11 cellular contexts compared by ENCODE assay signal in genomic region chr2:101706819-101707177, GRCh38. TPM values are rescaled to one million over a fixed set of nuclear protein-coding genes. Genes with fewer than 3 reads are reported as not detected.
DNase-seq lines count a peak whose midpoint lies in the region; ATAC-seq, FAIRE-seq and TF ChIP-seq lines count a peak whose summit lies in the region.
"Had no signal": no experiment of that assay in that cellular context is flagged by ENCODE, and none has a peak within 500 bp of the region (broad histone marks: within the 10 kb centered on the region; RNA-seq: fewer than 3 reads in every experiment).

No MANE protein-coding gene starts in this region.

- ATAC-seq in HepG2, result no peak
- ATAC-seq in right lobe of liver, result no peak
- peak; percentile 47 for ATAC-seq in HG03039 (IDR thresholded peaks at IDR 0.05; ENCODE audit: unreplicated experiment)
- no peak for ATAC-seq in left colon

- intact Hi-C loops in HepG2 (cut with micrococcal nuclease; ENCODE audit: unreplicated experiment), result no loop called here
- intact Hi-C loops in right lobe of liver (cut with DNase I), result no loop called here
- intact Hi-C loops in left colon (cut with DNase I, micrococcal nuclease), result no loop called here

- TF ChIP-seq EP300 in HepG2 (IDR thresholded peaks at IDR 0.05; ENCODE audit: low read depth in 2 of 2, low read length in 2 of 2) (no peak), HepG2 (CRISPR knock-in tag; IDR thresholded peaks at IDR 0.05; ENCODE audit: borderline replicate concordance) (no peak)

- peak overlapping the region; percentile 11 for H3K4me3 Mint-ChIP-seq in activated naive CD8-positive, alpha-beta T cell treated with anti-CD3 and anti-CD28 coated beads for 36 hours
- H3K4me3 Mint-ChIP-seq: nephron had no signal

- H3K4me1 Mint-ChIP-seq in activated naive CD8-positive, alpha-beta T cell treated with anti-CD3 and anti-CD28 coated beads for 36 hours, result peaks cover 75% of the 10 kb centered on the region

- peaks cover 66% of the 10 kb centered on the region for H4K20me1 ChIP-seq in HepG2 (ENCODE audit: insufficient read depth, low read length)

- no peaks in the 10 kb centered on the region for H3K9me3 ChIP-seq in HepG2 (ENCODE audit: low read length)
- H3K9me3 ChIP-seq in right lobe of liver, result no peaks in the 10 kb centered on the region

- H3K79me2 ChIP-seq in HepG2 (ENCODE audit: insufficient read depth, low read length), result peaks cover 99% of the 10 kb centered on the region

- TF ChIP-seq CTCF in HepG2 (CRISPR knock-in tag; IDR thresholded peaks at IDR 0.05) (no peak), right lobe of liver (IDR thresholded peaks at IDR 0.05) (no peak)

- peaks cover 27% of the 10 kb centered on the region for H3K36me3 Mint-ChIP-seq in activated naive CD8-positive, alpha-beta T cell treated with anti-CD3 and anti-CD28 coated beads for 36 hours

- H3K27me3 ChIP-seq in HepG2 (ENCODE audit: control insufficient read depth in 1 of 2, insufficient read depth in 2 of 2, low read length in 2 of 2) (no peaks in the 10 kb centered on the region), right lobe of liver (no peaks in the 10 kb centered on the region)

- no peak overlapping the region for H3K4me3 ChIP-seq in HepG2 (replicated peaks in 1 of 3; ENCODE audit: insufficient read depth in 1 of 3, low read depth in 2 of 3, low read length in 3 of 3)
- H3K4me3 ChIP-seq in right lobe of liver, result no peak overlapping the region

- DNase-seq in HepG2 (ENCODE audit: low spot score) (no peak), right lobe of liver (no peak), amniotic stem cell (lab: John Stamatoyannopoulos, UW) (no peak), left colon (no peak), NCI-H2081 treated with DMSO at 0.1 percent for 48 hours (lab: John Stamatoyannopoulos, UW) (no peak), NCI-H526 (lab: John Stamatoyannopoulos, UW) (no peak)
- DNase-seq in activated naive CD8-positive, alpha-beta T cell treated with anti-CD3 and anti-CD28 coated beads for 36 hours, result no peak
- DNase-seq: C1 segment of cervical spinal cord, NCI-H510A had no signal

- H3K27me3 Mint-ChIP-seq in activated naive CD8-positive, alpha-beta T cell treated with anti-CD3 and anti-CD28 coated beads for 36 hours, result no peaks in the 10 kb centered on the region

- H3K36me3 ChIP-seq in HepG2 (replicated peaks in 1 of 2; ENCODE audit: control insufficient read depth in 1 of 2, insufficient read depth in 2 of 2, low read length in 2 of 2), result peaks cover 16 to 44% of the 10 kb centered on the region in 2 experiments
- H3K36me3 ChIP-seq in right lobe of liver, result no peaks in the 10 kb centered on the region

- H2AFZ ChIP-seq in HepG2 (ENCODE audit: low read length), result no peak overlapping the region

- BruUV-seq in HepG2 (replicated peaks; lab: Mats Ljungman, UMichigan), result no TSS peak

- H3K9me3 Mint-ChIP-seq in activated naive CD8-positive, alpha-beta T cell treated with anti-CD3 and anti-CD28 coated beads for 36 hours, result peaks cover 9% of the 10 kb centered on the region
- H3K9me3 Mint-ChIP-seq: nephron had no signal

- no peak for FAIRE-seq in HepG2 (lab: Jason Lieb, UNC)

- peaks cover 92% of the 10 kb centered on the region for H3K4me1 ChIP-seq in HepG2 (ENCODE audit: insufficient read depth, low read length)
- peaks cover 0 to 57% (median 16%) of the 10 kb centered on the region in 4 donors for H3K4me1 ChIP-seq in right lobe of liver

- in situ Hi-C loops in HepG2 (cut with HindIII; ENCODE audit: extremely low pct_ligation_motif_present, low pct_unique_long_range_greater_than_20kb), result no loop called here

- H3K27ac ChIP-seq in HepG2 (ENCODE audit: extremely low read length, insufficient read depth, low read length) (no peak overlapping the region), right lobe of liver (no peak overlapping the region)

- CTCF ChIA-PET in HepG2 (lab: Yijun Ruan, JAX; ENCODE audit: low intra/inter-chr PET ratio, low total read pairs), result no interaction called here

- TF ChIP-seq POLR2A in HepG2 (IDR thresholded peaks at IDR 0.05; ENCODE audit: insufficient read depth in 1 of 2, low read depth in 2 of 2, low read length in 2 of 2), result no peak
- TF ChIP-seq POLR2A in right lobe of liver (IDR thresholded peaks at IDR 0.05), result no peak

- 98% methylated on average over 1 of the region's 1 CpG for WGBS in HepG2 (ENCODE audit: low lambda C conversion rate)
- WGBS in right lobe of liver (ENCODE audit: insufficient coverage, low coverage, low lambda C conversion rate, missing lambda C conversion rate), result 13% methylated on average over 1 of the region's 1 CpG

- POLR2A ChIA-PET in HepG2 (lab: Yijun Ruan, JAX), result interaction anchor here (1.5 to 2.0 kb wide), 3 partner anchors 10 to 61 kb away, joined by 3 to 9 read pairs (median 7); partner anchors contain the start of gene MAP4K4

- H3K27ac Mint-ChIP-seq in activated naive CD8-positive, alpha-beta T cell treated with anti-CD3 and anti-CD28 coated beads for 36 hours, result peak overlapping the region; percentile 39

- no peak overlapping the region for H3K4me2 ChIP-seq in HepG2 (ENCODE audit: low read depth, low read length)

- TF ChIP-seq RAD21 in HepG2 (CRISPR knock-in tag; IDR thresholded peaks at IDR 0.05), result no peak

- H3K9ac ChIP-seq in HepG2 (ENCODE audit: insufficient read depth, low read depth, low read length), result no peak overlapping the region

TF ChIP-seq in HepG2, 621 proteins besides CTCF, POLR2A, EP300 and RAD21:
- TF ChIP-seq KAT2B (IDR thresholded peaks at IDR 0.05; ENCODE audit: borderline replicate concordance, low read depth, low read length) (no peak), RBM22 (optimal IDR thresholded peaks at IDR 0.05; ENCODE audit: low read length) (peak; percentile 29)
TF ChIP-seq in HepG2: peak in this region for 1.

RNA-seq across cellular contexts. Expression of gene MAP4K4, which starts 9.3 kb away (rescaled TPM):
- 264 and 301 TPM in 2 replicates for total RNA-seq in HepG2 (2016; rRNA removed; fragmentation: Illumina TruSeq; extraction: Trizol)
- 62.1 and 62.9 TPM in 2 replicates for total RNA-seq in HepG2 (2016; cell fraction: cytosol; rRNA removed; fragmentation: Illumina TruSeq; extraction: Trizol; ENCODE audit: low read depth)
- total RNA-seq in HepG2 (2016; cell fraction: insoluble cytoplasmic fraction; rRNA removed; fragmentation: Illumina TruSeq; extraction: Trizol), result 264 and 269 TPM in 2 replicates
- 200 and 238 TPM in 2 replicates for total RNA-seq in HepG2 (2016; cell fraction: membrane; rRNA removed; fragmentation: Illumina TruSeq; extraction: Trizol)
- 292 and 308 TPM in 2 replicates for total RNA-seq in HepG2 (2016; cell fraction: nucleus; rRNA removed; fragmentation: Illumina TruSeq; extraction: Trizol)
- 101 and 105 TPM in 2 replicates for polyA plus RNA-seq in HepG2 (2011; rRNA removed)
- polyA plus RNA-seq in HepG2 (2011; cell fraction: cytosol; rRNA removed), result 67.0 and 72.8 TPM in 2 replicates
- polyA plus RNA-seq in HepG2 (2011; cell fraction: nucleus; rRNA removed), result 261 and 287 TPM in 2 replicates
- polyA plus RNA-seq in HepG2 (2012), result 138 and 155 TPM in 2 replicates
- 48.8 and 52.9 TPM in 2 replicates for polyA plus RNA-seq in HepG2 (2016; cell fraction: cytosol; fragmentation: Illumina TruSeq; extraction: Trizol; ENCODE audit: low read depth)
- polyA plus RNA-seq in HepG2 (2016; cell fraction: insoluble cytoplasmic fraction; fragmentation: Illumina TruSeq; extraction: Trizol; ENCODE audit: low read depth), result 269 and 298 TPM in 2 replicates
- polyA plus RNA-seq in HepG2 (2016; cell fraction: membrane; fragmentation: Illumina TruSeq; extraction: Trizol; ENCODE audit: low read depth), result 137 and 163 TPM in 2 replicates
- 298 and 312 TPM in 2 replicates for polyA plus RNA-seq in HepG2 (2016; cell fraction: nucleus; fragmentation: Illumina TruSeq; extraction: Trizol; ENCODE audit: insufficient read depth, low read depth)
- polyA minus RNA-seq in HepG2 (2011; rRNA and poly(A)+ RNA removed; ENCODE audit: low replicate concordance), result 84.0 and 279 TPM in 2 replicates
- polyA minus RNA-seq in HepG2 (2011; cell fraction: cytosol; rRNA and poly(A)+ RNA removed), result 99.4 and 99.7 TPM in 2 replicates
- polyA minus RNA-seq in HepG2 (2011; cell fraction: nucleus; rRNA and poly(A)+ RNA removed), result 680 and 703 TPM in 2 replicates
- 10 to 100 TPM; 29.8 to 36.5 (median 31.1) TPM for total RNA-seq in right lobe of liver
- total RNA-seq in activated naive CD8-positive, alpha-beta T cell treated with anti-CD3 and anti-CD28 coated beads for 36 hours, result 10 to 100 TPM; 34.4 to 36.5 TPM
- total RNA-seq in left colon, result 10 to 100 TPM; 24.9 to 37.5 TPM
